Comparison of ENCODE assay signal across 8 cellular contexts in genomic region chr17:68020451-68020779, GRCh38. TPM values are rescaled to one million over a fixed set of nuclear protein-coding genes. Genes with fewer than 3 reads are reported as not detected.
A peak's percentile ranks its signal among the peaks of the same experiment; 100 is the strongest.
DNase-seq lines count a peak whose midpoint lies in the region; ATAC-seq, FAIRE-seq and TF ChIP-seq lines count a peak whose summit lies in the region.

No MANE protein-coding gene starts in this region.

- H3K9me3 ChIP-seq in kidney (ENCODE audit: control insufficient read depth in 1 of 2, low read length in 2 of 2) = no peaks in the 10 kb centered on the region

- H3K4me3 ChIP-seq in GM06990 (replicated peaks; ENCODE audit: low read depth, low read length) (peak overlapping the region; percentile 69), kidney (ENCODE audit: low read length in 2 of 2) (peak overlapping the region; percentile 58 to 66)

- H3K27ac ChIP-seq in angular gyrus (ENCODE audit: low read depth, low read length) (peak overlapping the region; percentile 70), kidney (ENCODE audit: low read depth in 2 of 2, low read length in 2 of 2) (peak overlapping the region; percentile 45 to 79), substantia nigra (ENCODE audit: low read depth, low read length, poor library complexity, severe bottlenecking) (peak overlapping the region; percentile 88)

- peaks cover 0 to 6% of the 10 kb centered on the region in 2 donors for H3K4me1 ChIP-seq in kidney (ENCODE audit: control insufficient read depth in 1 of 2, insufficient read depth in 1 of 2, low read depth in 1 of 2, low read length in 2 of 2)

- intact Hi-C loops in kidney (cut with DNase I) = no loop called here

- peak overlapping the region; percentile 67 to 84 for H3K9ac ChIP-seq in kidney (ENCODE audit: low read length in 2 of 2)

- H3K36me3 ChIP-seq in GM06990 (ENCODE audit: control insufficient read depth, insufficient read depth, low read length) = no peaks in the 10 kb centered on the region
- no peaks in the 10 kb centered on the region for H3K36me3 ChIP-seq in kidney (ENCODE audit: control insufficient read depth in 1 of 2, insufficient read depth in 2 of 2, low read length in 2 of 2)

- DNase-seq in GM06990 (ENCODE audit: extremely low read depth, insufficient read length) (no peak), kidney (no peak), substantia nigra (lab: John Stamatoyannopoulos, UW) (peak in 1 of 49 donors; percentile 33), RCC 7860 (ENCODE audit: low spot score) (no peak)

- no peak for FAIRE-seq in kidney (lab: Jason Lieb, UNC)
- no peak for FAIRE-seq in RCC 7860 (lab: Jason Lieb, UNC)

- H3K27me3 ChIP-seq in GM06990 (replicated peaks; ENCODE audit: control insufficient read depth, insufficient read depth, low read length) = no peaks in the 10 kb centered on the region

- ATAC-seq in HG03439 (IDR thresholded peaks at IDR 0.05; ENCODE audit: unreplicated experiment) (peak; percentile 3), HG02840 (IDR thresholded peaks at IDR 0.05; ENCODE audit: low FRiP score, unreplicated experiment) (no peak), GM18520 (IDR thresholded peaks at IDR 0.05; ENCODE audit: unreplicated experiment) (no peak)

- no peak for TF ChIP-seq CTCF in GM06990 (IDR thresholded peaks at IDR 0.05; ENCODE audit: insufficient read depth, low read length, poor library complexity, severe bottlenecking)
- no peak for TF ChIP-seq CTCF in kidney (IDR thresholded peaks at IDR 0.05; ENCODE audit: borderline replicate concordance, extremely low read depth, insufficient read depth)

RNA-seq across cellular contexts. Expression of gene KPNA2, which starts 15.1 kb away (rescaled TPM):
- total RNA-seq in kidney = 27.4 TPM
- 23.3 TPM for polyA plus RNA-seq in kidney (ENCODE audit: insufficient read depth, low read depth, low replicate concordance)

RNA-seq across cellular contexts. Expression of gene C17orf58, which starts 24.1 kb away (rescaled TPM):
- 11.1 TPM for total RNA-seq in kidney
- polyA plus RNA-seq in kidney (ENCODE audit: insufficient read depth, low read depth, low replicate concordance) = 10.0 TPM
